1 cellular context compared by ENCODE assay signal in the genomic region with DNA sequence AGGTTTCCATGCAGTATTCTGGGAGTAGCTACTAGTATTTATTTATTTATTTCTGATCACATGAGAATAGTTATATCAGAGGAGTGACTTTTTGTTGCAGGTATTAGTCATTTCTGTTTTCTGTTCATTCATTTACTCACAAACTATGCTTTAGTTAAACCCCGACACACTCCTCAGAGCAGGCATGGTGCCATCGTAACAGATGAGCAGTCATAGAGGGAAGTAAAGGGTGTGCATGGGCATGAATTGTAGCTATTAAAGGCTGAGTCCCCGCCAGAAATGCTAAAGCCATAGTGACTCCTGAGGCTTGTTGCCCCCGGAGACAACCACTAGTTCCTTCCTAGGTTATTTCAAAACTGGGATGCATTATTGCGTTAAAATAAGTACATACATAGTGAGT.
TF ChIP-seq lines count a peak whose summit lies in the region.

No MANE protein-coding gene starts in this region.

TF ChIP-seq in GM23338, 12 proteins besides CTCF, POLR2A, EP300 and RAD21 (continued from another document):
- TF ChIP-seq, protein P1, sequence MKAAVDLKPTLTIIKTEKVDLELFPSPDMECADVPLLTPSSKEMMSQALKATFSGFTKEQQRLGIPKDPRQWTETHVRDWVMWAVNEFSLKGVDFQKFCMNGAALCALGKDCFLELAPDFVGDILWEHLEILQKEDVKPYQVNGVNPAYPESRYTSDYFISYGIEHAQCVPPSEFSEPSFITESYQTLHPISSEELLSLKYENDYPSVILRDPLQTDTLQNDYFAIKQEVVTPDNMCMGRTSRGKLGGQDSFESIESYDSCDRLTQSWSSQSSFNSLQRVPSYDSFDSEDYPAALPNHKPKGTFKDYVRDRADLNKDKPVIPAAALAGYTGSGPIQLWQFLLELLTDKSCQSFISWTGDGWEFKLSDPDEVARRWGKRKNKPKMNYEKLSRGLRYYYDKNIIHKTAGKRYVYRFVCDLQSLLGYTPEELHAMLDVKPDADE (IDR thresholded peaks at IDR 0.05) = no peak
- TF ChIP-seq, protein P2, sequence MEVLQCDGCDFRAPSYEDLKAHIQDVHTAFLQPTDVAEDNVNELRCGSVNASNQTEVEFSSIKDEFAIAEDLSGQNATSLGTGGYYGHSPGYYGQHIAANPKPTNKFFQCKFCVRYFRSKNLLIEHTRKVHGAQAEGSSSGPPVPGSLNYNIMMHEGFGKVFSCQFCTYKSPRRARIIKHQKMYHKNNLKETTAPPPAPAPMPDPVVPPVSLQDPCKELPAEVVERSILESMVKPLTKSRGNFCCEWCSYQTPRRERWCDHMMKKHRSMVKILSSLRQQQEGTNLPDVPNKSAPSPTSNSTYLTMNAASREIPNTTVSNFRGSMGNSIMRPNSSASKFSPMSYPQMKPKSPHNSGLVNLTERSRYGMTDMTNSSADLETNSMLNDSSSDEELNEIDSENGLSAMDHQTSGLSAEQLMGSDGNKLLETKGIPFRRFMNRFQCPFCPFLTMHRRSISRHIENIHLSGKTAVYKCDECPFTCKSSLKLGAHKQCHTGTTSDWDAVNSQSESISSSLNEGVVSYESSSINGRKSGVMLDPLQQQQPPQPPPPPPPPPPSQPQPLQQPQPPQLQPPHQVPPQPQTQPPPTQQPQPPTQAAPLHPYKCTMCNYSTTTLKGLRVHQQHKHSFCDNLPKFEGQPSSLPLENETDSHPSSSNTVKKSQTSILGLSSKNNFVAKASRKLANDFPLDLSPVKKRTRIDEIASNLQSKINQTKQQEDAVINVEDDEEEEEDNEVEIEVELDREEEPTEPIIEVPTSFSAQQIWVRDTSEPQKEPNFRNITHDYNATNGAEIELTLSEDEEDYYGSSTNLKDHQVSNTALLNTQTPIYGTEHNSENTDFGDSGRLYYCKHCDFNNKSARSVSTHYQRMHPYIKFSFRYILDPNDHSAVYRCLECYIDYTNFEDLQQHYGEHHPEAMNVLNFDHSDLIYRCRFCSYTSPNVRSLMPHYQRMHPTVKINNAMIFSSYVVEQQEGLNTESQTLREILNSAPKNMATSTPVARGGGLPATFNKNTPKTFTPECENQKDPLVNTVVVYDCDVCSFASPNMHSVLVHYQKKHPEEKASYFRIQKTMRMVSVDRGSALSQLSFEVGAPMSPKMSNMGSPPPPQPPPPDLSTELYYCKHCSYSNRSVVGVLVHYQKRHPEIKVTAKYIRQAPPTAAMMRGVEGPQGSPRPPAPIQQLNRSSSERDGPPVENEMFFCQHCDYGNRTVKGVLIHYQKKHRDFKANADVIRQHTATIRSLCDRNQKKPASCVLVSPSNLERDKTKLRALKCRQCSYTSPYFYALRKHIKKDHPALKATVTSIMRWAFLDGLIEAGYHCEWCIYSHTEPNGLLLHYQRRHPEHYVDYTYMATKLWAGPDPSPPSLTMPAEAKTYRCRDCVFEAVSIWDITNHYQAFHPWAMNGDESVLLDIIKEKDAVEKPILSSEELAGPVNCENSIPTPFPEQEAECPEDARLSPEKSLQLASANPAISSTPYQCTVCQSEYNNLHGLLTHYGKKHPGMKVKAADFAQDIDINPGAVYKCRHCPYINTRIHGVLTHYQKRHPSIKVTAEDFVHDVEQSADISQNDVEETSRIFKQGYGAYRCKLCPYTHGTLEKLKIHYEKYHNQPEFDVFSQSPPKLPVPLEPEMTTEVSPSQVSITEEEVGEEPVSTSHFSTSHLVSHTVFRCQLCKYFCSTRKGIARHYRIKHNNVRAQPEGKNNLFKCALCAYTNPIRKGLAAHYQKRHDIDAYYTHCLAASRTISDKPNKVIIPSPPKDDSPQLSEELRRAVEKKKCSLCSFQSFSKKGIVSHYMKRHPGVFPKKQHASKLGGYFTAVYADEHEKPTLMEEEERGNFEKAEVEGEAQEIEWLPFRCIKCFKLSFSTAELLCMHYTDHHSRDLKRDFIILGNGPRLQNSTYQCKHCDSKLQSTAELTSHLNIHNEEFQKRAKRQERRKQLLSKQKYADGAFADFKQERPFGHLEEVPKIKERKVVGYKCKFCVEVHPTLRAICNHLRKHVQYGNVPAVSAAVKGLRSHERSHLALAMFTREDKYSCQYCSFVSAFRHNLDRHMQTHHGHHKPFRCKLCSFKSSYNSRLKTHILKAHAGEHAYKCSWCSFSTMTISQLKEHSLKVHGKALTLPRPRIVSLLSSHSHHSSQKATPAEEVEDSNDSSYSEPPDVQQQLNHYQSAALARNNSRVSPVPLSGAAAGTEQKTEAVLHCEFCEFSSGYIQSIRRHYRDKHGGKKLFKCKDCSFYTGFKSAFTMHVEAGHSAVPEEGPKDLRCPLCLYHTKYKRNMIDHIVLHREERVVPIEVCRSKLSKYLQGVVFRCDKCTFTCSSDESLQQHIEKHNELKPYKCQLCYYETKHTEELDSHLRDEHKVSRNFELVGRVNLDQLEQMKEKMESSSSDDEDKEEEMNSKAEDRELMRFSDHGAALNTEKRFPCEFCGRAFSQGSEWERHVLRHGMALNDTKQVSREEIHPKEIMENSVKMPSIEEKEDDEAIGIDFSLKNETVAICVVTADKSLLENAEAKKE (CRISPR knock-in tag; IDR thresholded peaks at IDR 0.05) = no peak
- no peak for TF ChIP-seq ZNF331 (CRISPR knock-in tag; IDR thresholded peaks at IDR 0.05; ENCODE audit: low read depth)
- TF ChIP-seq NANOG (IDR thresholded peaks at IDR 0.05; ENCODE audit: borderline replicate concordance) = no peak
- TF ChIP-seq JUNB (IDR thresholded peaks at IDR 0.05; ENCODE audit: unreplicated experiment) = no peak
- TF ChIP-seq ZNF114 (CRISPR knock-in tag; IDR thresholded peaks at IDR 0.05) = no peak
- no peak for TF ChIP-seq STAT1 (IDR thresholded peaks at IDR 0.05; ENCODE audit: unreplicated experiment)
- TF ChIP-seq POLR2AphosphoS5 (IDR thresholded peaks at IDR 0.05; ENCODE audit: low read depth) = no peak
TF ChIP-seq in GM23338: peak in this region for 0.
